In the genomic region with DNA sequence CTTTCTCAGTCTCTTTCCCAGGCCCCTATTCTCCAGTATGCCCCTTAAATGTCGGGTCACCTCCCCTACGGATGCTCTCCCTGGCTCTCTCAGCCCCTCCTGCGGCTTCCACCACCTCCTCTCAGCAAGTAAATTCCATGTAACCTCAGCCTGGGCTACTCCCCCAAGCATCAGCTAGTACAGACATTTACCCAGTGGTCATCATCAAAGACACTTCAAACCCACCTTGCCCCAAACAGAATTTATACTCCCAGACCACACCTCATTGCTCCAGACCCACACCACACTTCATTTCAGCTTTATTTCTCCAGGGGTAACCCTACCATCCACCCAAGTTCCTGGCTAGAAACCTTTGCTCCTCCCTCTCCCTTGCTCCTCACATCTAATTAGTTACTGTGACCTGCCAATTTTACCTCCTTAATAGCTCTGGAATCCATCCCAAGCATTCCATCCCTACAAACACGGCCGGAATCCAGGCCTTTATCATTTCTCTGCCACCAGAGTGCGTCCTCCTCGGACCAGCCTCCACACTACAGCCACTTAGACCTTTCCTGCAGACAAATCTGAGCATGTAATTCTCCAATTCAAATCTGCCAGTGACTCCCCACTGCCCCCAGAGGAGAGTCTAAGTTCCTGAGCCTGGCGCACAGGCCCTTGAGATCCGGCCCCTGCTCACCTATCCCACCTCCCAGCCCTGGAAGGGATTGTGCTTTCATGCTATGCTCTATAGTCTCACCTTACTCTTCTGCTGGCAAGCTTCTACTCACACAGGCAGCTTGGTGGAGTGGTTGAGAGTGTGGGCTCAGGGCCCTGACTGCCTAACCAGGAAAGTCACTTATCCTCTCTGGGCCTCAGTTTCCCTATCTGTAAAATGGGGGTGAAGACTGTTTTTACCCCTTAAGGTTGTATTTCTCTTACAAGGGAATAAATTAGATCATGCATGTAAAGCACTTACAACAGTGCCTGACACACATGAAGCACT, we compare ENCODE assay signal across 8 cellular contexts. TPM values are rescaled to one million over a fixed set of nuclear protein-coding genes. Genes with fewer than 3 reads are reported as not detected.
DNase-seq lines count a peak whose midpoint lies in the region; ATAC-seq and TF ChIP-seq lines count a peak whose summit lies in the region.

No MANE protein-coding gene starts in this region.

- H3K27ac Mint-ChIP-seq in nephron progenitor cell (peak overlapping the region; percentile 52), T-cell (no peak overlapping the region)
- H3K27ac Mint-ChIP-seq in activated T-cell treated with anti-CD3 and anti-CD28 coated beads, Interleukin-2, amount 50 U/mL, for 24 hours, result no peak overlapping the region

- H3K27me3 Mint-ChIP-seq in nephron progenitor cell (ENCODE audit: low read depth, poor library complexity), result peaks cover 34% of the 10 kb centered on the region
- peaks cover 78% of the 10 kb centered on the region for H3K27me3 Mint-ChIP-seq in activated T-cell treated with anti-CD3 and anti-CD28 coated beads, Interleukin-2, amount 50 U/mL, for 24 hours
- peaks cover 17 to 57% of the 10 kb centered on the region in 2 donors for H3K27me3 Mint-ChIP-seq in T-cell

- peak; percentile 35 for DNase-seq in GM03348 (ENCODE audit: low spot score)
- DNase-seq in NCI-H1092 treated with DMSO at 0.1 percent for 48 hours (lab: John Stamatoyannopoulos, UW), result peak; percentile 27
- DNase-seq in cerebellum (ENCODE audit: low spot score), result peak; percentile 54
- peak; percentile 34 for DNase-seq in nephron progenitor cell
- DNase-seq in activated T-cell treated with anti-CD3 and anti-CD28 coated beads, Interleukin-2, amount 50 U/mL, for 24 hours, result no peak
- DNase-seq in T-cell, result no peak

- H3K4me1 Mint-ChIP-seq in nephron progenitor cell (peaks cover 74% of the 10 kb centered on the region), T-cell (no peaks in the 10 kb centered on the region)
- H3K4me1 Mint-ChIP-seq in activated T-cell treated with anti-CD3 and anti-CD28 coated beads, Interleukin-2, amount 50 U/mL, for 24 hours (ENCODE audit: low read depth), result no peaks in the 10 kb centered on the region

- POLR2A ChIA-PET in T-cell (lab: Charles Lee), result no interaction called here

- CTCF ChIA-PET in T-cell (lab: Charles Lee), result no interaction called here

- H3K9me3 Mint-ChIP-seq in nephron progenitor cell, result peaks cover 36% of the 10 kb centered on the region
- no peaks in the 10 kb centered on the region for H3K9me3 Mint-ChIP-seq in activated T-cell treated with anti-CD3 and anti-CD28 coated beads, Interleukin-2, amount 50 U/mL, for 24 hours
- no peaks in the 10 kb centered on the region for H3K9me3 Mint-ChIP-seq in T-cell

- H3K36me3 Mint-ChIP-seq in nephron progenitor cell (ENCODE audit: low read depth) (no peaks in the 10 kb centered on the region), T-cell (no peaks in the 10 kb centered on the region)
- no peaks in the 10 kb centered on the region for H3K36me3 Mint-ChIP-seq in activated T-cell treated with anti-CD3 and anti-CD28 coated beads, Interleukin-2, amount 50 U/mL, for 24 hours (ENCODE audit: low read depth)

- ATAC-seq in HG02884 (IDR thresholded peaks at IDR 0.05; ENCODE audit: unreplicated experiment) (no peak), HG03460 (IDR thresholded peaks at IDR 0.05; ENCODE audit: unreplicated experiment) (no peak), T-cell (replicated peaks in 1 of 4) (no peak)

- H3K4me3 Mint-ChIP-seq in nephron progenitor cell (peak overlapping the region; percentile 8), T-cell (no peak overlapping the region)
- no peak overlapping the region for H3K4me3 Mint-ChIP-seq in activated T-cell treated with anti-CD3 and anti-CD28 coated beads, Interleukin-2, amount 50 U/mL, for 24 hours

- peak; percentile 53 for TF ChIP-seq CTCF in nephron progenitor cell (IDR thresholded peaks at IDR 0.05)

RNA-seq across cellular contexts. Expression of a gene that starts 31.4 kb away (rescaled TPM):
- total RNA-seq in cerebellum, result 64.5 TPM
- 10 to 100 TPM; 23.8 to 32.2 (median 26.8) TPM for total RNA-seq in T-cell

Comparison
In these comparisons a context has a peak if more than half of its experiments do, and no peak if none do; other contexts are left out.
1. DNase-seq: peak in GM03348 (single experiment), NCI-H1092 treated with DMSO at 0.1 percent for 48 hours (single experiment), cerebellum (single experiment) and nephron progenitor cell (single experiment); none in activated T-cell treated with anti-CD3 and anti-CD28 coated beads, Interleukin-2, amount 50 U/mL, for 24 hours (single experiment) and T-cell (0 of 34).